ENCODE assay signal across 8 cellular contexts in genomic region chr6:142551145-142551811, GRCh38.
A peak's percentile ranks its signal among the peaks of the same experiment; 100 is the strongest.
DNase-seq lines count a peak whose midpoint lies in the region; ATAC-seq and TF ChIP-seq lines count a peak whose summit lies in the region.

No MANE protein-coding gene starts in this region.

- no peaks in the 10 kb centered on the region for H3K36me3 ChIP-seq in uterus

- H3K27me3 ChIP-seq in uterus: no peaks in the 10 kb centered on the region

- H3K27me3 Mint-ChIP-seq in HFFc6 (ENCODE audit: insufficient read depth) (peaks cover 12% of the 10 kb centered on the region; the same call in 1 of the 2 replicates), chondrocyte (ENCODE audit: low read depth) (peaks cover 8% of the 10 kb centered on the region)

- intact Hi-C loops in uterus (cut with DNase I; ENCODE audit: low total_unique reads): no loop called here

- H3K27ac ChIP-seq in uterus: no peak overlapping the region

- H3K27ac Mint-ChIP-seq in HFFc6 (no peak overlapping the region), chondrocyte (ENCODE audit: unreplicated experiment) (no peak overlapping the region)

- TF ChIP-seq CTCF in HFFc6 (IDR thresholded peaks at IDR 0.05): peak; percentile 31
- peak; percentile 22 for TF ChIP-seq CTCF in chondrocyte (IDR thresholded peaks at IDR 0.05)
- no peak for TF ChIP-seq CTCF in uterus (IDR thresholded peaks at IDR 0.05)

- peaks cover 13% of the 10 kb centered on the region for H3K4me1 Mint-ChIP-seq in HFFc6 (ENCODE audit: low read depth)
- H3K4me1 Mint-ChIP-seq in chondrocyte (ENCODE audit: low read depth): peaks cover 12% of the 10 kb centered on the region

- no peak overlapping the region for H3K4me3 ChIP-seq in uterus

- ATAC-seq in GM19467 (IDR thresholded peaks at IDR 0.05; ENCODE audit: unreplicated experiment): no peak

- TF ChIP-seq POLR2A in uterus (IDR thresholded peaks at IDR 0.05): no peak

- H3K9me3 ChIP-seq in uterus: no peaks in the 10 kb centered on the region

- H3K36me3 Mint-ChIP-seq in HFFc6 (ENCODE audit: low read depth): no peaks in the 10 kb centered on the region
- H3K36me3 Mint-ChIP-seq in chondrocyte (ENCODE audit: low read depth): no peaks in the 10 kb centered on the region

- DNase-seq in HFFc6 (peak; percentile 36), chondrocyte (ENCODE audit: low spot score) (no peak), uterus (no peak), NCI-H1105 (lab: John Stamatoyannopoulos, UW) (no peak), NCI-H510A treated with DMSO at 0.1 percent for 48 hours (lab: John Stamatoyannopoulos, UW) (no peak)
- peak; percentile 26 for DNase-seq in activated CD4-positive, alpha-beta T cell treated with anti-CD3 and anti-CD28 coated beads for 1 hour
- DNase-seq in stimulated activated CD4-positive, alpha-beta T cell treated with anti-CD3 and anti-CD28 coated beads, TNF-alpha, amount 100 ng/mL, for 48 hours (ENCODE audit: low read depth in 3 of 3): peak; percentile 5 to 36 (median 34)

- no peaks in the 10 kb centered on the region for H3K9me3 Mint-ChIP-seq in HFFc6
- peaks cover under 1% of the 10 kb centered on the region for H3K9me3 Mint-ChIP-seq in chondrocyte (ENCODE audit: low read depth)

- H3K4me3 Mint-ChIP-seq in HFFc6 (no peak overlapping the region), chondrocyte (ENCODE audit: unreplicated experiment) (no peak overlapping the region)

- H3K4me1 ChIP-seq in uterus: no peaks in the 10 kb centered on the region

Comparison
In these comparisons a context has a peak if more than half of its experiments do, and no peak if none do; other contexts are left out.
1. DNase-seq: peak in HFFc6 (single experiment), activated CD4-positive, alpha-beta T cell treated with anti-CD3 and anti-CD28 coated beads for 1 hour (single experiment) and stimulated activated CD4-positive, alpha-beta T cell treated with anti-CD3 and anti-CD28 coated beads, TNF-alpha, amount 100 ng/mL, for 48 hours (3 of 3); none in chondrocyte (single experiment), uterus (0 of 2), NCI-H1105 (single experiment) and NCI-H510A treated with DMSO at 0.1 percent for 48 hours (single experiment).
2. CTCF ChIP-seq: peak in HFFc6 (single experiment) and chondrocyte (single experiment); none in uterus (0 of 4).